Comparison of ENCODE assay signal across 17 cellular contexts in genomic region chr5:178416919-178417318, GRCh38.
A peak's percentile ranks its signal among the peaks of the same experiment; 100 is the strongest.
DNase-seq lines count a peak whose midpoint lies in the region; ATAC-seq, FAIRE-seq and TF ChIP-seq lines count a peak whose summit lies in the region.
"Had no signal": no experiment of that assay in that cellular context is flagged by ENCODE, and none has a peak within 500 bp of the region (broad histone marks: within the 10 kb centered on the region; RNA-seq: fewer than 3 reads in every experiment).

No MANE protein-coding gene starts in this region.

- H3K79me2 ChIP-seq in PC-3 (ENCODE audit: low read length) (no peaks in the 10 kb centered on the region), parathyroid adenoma (no peaks in the 10 kb centered on the region)

- WGBS in pancreas, 2 donors: 58 to 64% methylated on average over 6 of the region's 6 CpGs
- 40 to 80% methylated on average over 1 to 2 of the region's 6 CpGs for WGBS in esophagus squamous epithelium, 2 donors

- no peak overlapping the region for H3K9ac ChIP-seq in BLaER1 treated with 17β-estradiol and CSF1 and Interleukin-3, amounts not matched to agents 10 nM and 100 nM
- no peak overlapping the region for H3K9ac ChIP-seq in PC-3 (ENCODE audit: low read length)
- H3K9ac ChIP-seq in parathyroid adenoma: no peak overlapping the region

- DNase-seq in PC-3 (peak; percentile 85), epithelial cell of prostate (ENCODE audit: low read depth, low spot score) (peak; percentile 49), pancreas (no peak), SIG-M5 treated with dmso at 0.1 percent for 504 hours (lab: John Stamatoyannopoulos, UW; ENCODE audit: unreplicated experiment) (no peak), esophagus squamous epithelium (lab: John Stamatoyannopoulos, UW) (no peak)
- no peak for DNase-seq in activated CD8-positive, alpha-beta memory T cell treated with anti-CD3 and anti-CD28 coated beads for 24 hours
- DNase-seq: activated B cell treated with CpG ODN at 0.5 μM for 24 hours; activated CD8-positive, alpha-beta memory T cell treated with anti-CD3 and anti-CD28 coated beads, Interleukin-2, amount 50 U/mL, for 4 hours; CD4-positive, CD25-positive, alpha-beta regulatory T cell; mucosa of descending colon; NCI-H1417; NCI-H69; stimulated activated naive CD8-positive, alpha-beta T cell treated with anti-CD3 and anti-CD28 coated beads, Interleukin-15, Interleukin-2, amounts not matched to agents 100 U/mL and 50 U/mL, for 24 hours had no signal

- H3K4me1 ChIP-seq in BLaER1 treated with 17β-estradiol and CSF1 and Interleukin-3, amounts not matched to agents 10 nM and 100 nM: peaks cover 14 to 42% (median 32%) of the 10 kb centered on the region in 10 experiments
- H3K4me1 ChIP-seq in PC-3 (ENCODE audit: insufficient read depth, low read length): peaks cover 4% of the 10 kb centered on the region; the same call in 1 of the 2 replicates
- peaks cover 37% of the 10 kb centered on the region for H3K4me1 ChIP-seq in parathyroid adenoma
- H3K4me1 ChIP-seq in pancreas: no peaks in the 10 kb centered on the region
- H3K4me1 ChIP-seq in esophagus squamous epithelium: no peaks in the 10 kb centered on the region
- H3K4me1 ChIP-seq: right atrium auricular region had no signal

- no TSS peak for BruUV-seq in PC-3 (replicated peaks; lab: Mats Ljungman, UMichigan)

- H2AFZ ChIP-seq in PC-3 (ENCODE audit: low read length) (no peak overlapping the region), parathyroid adenoma (peak overlapping the region; percentile 35)

- no peaks in the 10 kb centered on the region for H3K9me2 ChIP-seq in PC-3 (replicated peaks; ENCODE audit: low read length)

- FAIRE-seq in pancreas (lab: Jason Lieb, UNC): no peak

- H3K36me3 ChIP-seq in BLaER1 treated with 17β-estradiol and CSF1 and Interleukin-3, amounts not matched to agents 10 nM and 100 nM: no peaks in the 10 kb centered on the region
- H3K36me3 ChIP-seq in PC-3 (ENCODE audit: low read depth, low read length): no peaks in the 10 kb centered on the region
- H3K36me3 ChIP-seq in parathyroid adenoma (ENCODE audit: control insufficient read depth, insufficient read depth, low read length): no peaks in the 10 kb centered on the region
- no peaks in the 10 kb centered on the region for H3K36me3 ChIP-seq in pancreas
- no peaks in the 10 kb centered on the region for H3K36me3 ChIP-seq in esophagus squamous epithelium
- H3K36me3 ChIP-seq: right atrium auricular region had no signal

- peaks cover 0 to 18% (median 0%) of the 10 kb centered on the region in 11 experiments; a peak in 3 of 22 replicates for H3K27me3 ChIP-seq in BLaER1 treated with 17β-estradiol and CSF1 and Interleukin-3, amounts not matched to agents 10 nM and 100 nM
- peaks cover 23% of the 10 kb centered on the region; the same call in 1 of the 2 replicates for H3K27me3 ChIP-seq in PC-3 (ENCODE audit: low read length)
- no peaks in the 10 kb centered on the region for H3K27me3 ChIP-seq in parathyroid adenoma (ENCODE audit: control insufficient read depth, insufficient read depth, low read length)
- H3K27me3 ChIP-seq in pancreas: no peaks in the 10 kb centered on the region
- H3K27me3 ChIP-seq in esophagus squamous epithelium: peaks cover 0 to 20% (median 0%) of the 10 kb centered on the region in 4 donors
- H3K27me3 ChIP-seq: right atrium auricular region had no signal

- H3K4me2 ChIP-seq in BLaER1 treated with 17β-estradiol and CSF1 and Interleukin-3, amounts not matched to agents 10 nM and 100 nM: peak overlapping the region; percentile 52 to 81 (median 73)
- H3K4me2 ChIP-seq in PC-3 (ENCODE audit: low read length) (no peak overlapping the region), parathyroid adenoma (ENCODE audit: low read length) (peak overlapping the region; percentile 19)

- H3K4me3 ChIP-seq in BLaER1 treated with 17β-estradiol and CSF1 and Interleukin-3, amounts not matched to agents 10 nM and 100 nM: no peak overlapping the region
- H3K4me3 ChIP-seq in PC-3 (ENCODE audit: low read length) (no peak overlapping the region), parathyroid adenoma (ENCODE audit: low read depth, low read length) (peak overlapping the region; percentile 8), pancreas (no peak overlapping the region), esophagus squamous epithelium (no peak overlapping the region)
- H3K4me3 ChIP-seq: coronary artery, mucosa of descending colon, right atrium auricular region had no signal

- ATAC-seq in PC-3 (peak; percentile 90), pancreas (no peak)
- ATAC-seq: mucosa of descending colon; stimulated activated naive CD8-positive, alpha-beta T cell treated with anti-CD3 and anti-CD28 coated beads, Interleukin-15, Interleukin-2, amounts not matched to agents 100 U/mL and 50 U/mL, for 24 hours had no signal

- intact Hi-C loops in PC-3 (cut with micrococcal nuclease) (no loop called here), pancreas (cut with DNase I) (no loop called here), esophagus squamous epithelium (cut with DNase I) (no loop called here)

- TF ChIP-seq CTCF in PC-3 (conservative IDR thresholded peaks at IDR 0.05; ENCODE audit: low read depth, low read length) (no peak), parathyroid adenoma (IDR thresholded peaks at IDR 0.05) (no peak), pancreas (IDR thresholded peaks at IDR 0.05) (no peak), esophagus squamous epithelium (IDR thresholded peaks at IDR 0.05) (no peak)

- POLR2A ChIA-PET in PC-3 (lab: Charles Lee; ENCODE audit: unreplicated experiment): no interaction called here

- CTCF ChIA-PET in PC-3 (lab: Charles Lee): no interaction called here

- no peak for TF ChIP-seq POLR2A in esophagus squamous epithelium (IDR thresholded peaks at IDR 0.05)

- H4K20me1 ChIP-seq in BLaER1 treated with 17β-estradiol and CSF1 and Interleukin-3, amounts not matched to agents 10 nM and 100 nM: peaks cover 0 to 14% (median 0%) of the 10 kb centered on the region in 11 experiments; a peak in 1 of 22 replicates
- no peaks in the 10 kb centered on the region for H4K20me1 ChIP-seq in PC-3 (ENCODE audit: low read length)

- no peaks in the 10 kb centered on the region for H3K9me3 ChIP-seq in BLaER1 treated with 17β-estradiol and CSF1 and Interleukin-3, amounts not matched to agents 10 nM and 100 nM (replicated peaks in 1 of 11)
- no peaks in the 10 kb centered on the region for H3K9me3 ChIP-seq in PC-3 (ENCODE audit: low read length)
- H3K9me3 ChIP-seq in parathyroid adenoma (ENCODE audit: control insufficient read depth, low read length): no peaks in the 10 kb centered on the region
- H3K9me3 ChIP-seq in pancreas: no peaks in the 10 kb centered on the region
- H3K9me3 ChIP-seq in esophagus squamous epithelium: no peaks in the 10 kb centered on the region
- H3K9me3 ChIP-seq: mucosa of descending colon, right atrium auricular region had no signal

- no peak overlapping the region for H3K27ac ChIP-seq in BLaER1 treated with 17β-estradiol and CSF1 and Interleukin-3, amounts not matched to agents 10 nM and 100 nM
- H3K27ac ChIP-seq in PC-3 (ENCODE audit: low read length): no peak overlapping the region
- no peak overlapping the region for H3K27ac ChIP-seq in epithelial cell of prostate
- peak overlapping the region; percentile 93 for H3K27ac ChIP-seq in parathyroid adenoma
- no peak overlapping the region for H3K27ac ChIP-seq in pancreas
- no peak overlapping the region for H3K27ac ChIP-seq in esophagus squamous epithelium
- H3K27ac ChIP-seq: coronary artery, right atrium auricular region had no signal

- H3F3A ChIP-seq in PC-3 (ENCODE audit: low read length, unreplicated experiment): no peaks in the 10 kb centered on the region

Comparison
In these comparisons a context has a peak if more than half of its experiments do, and no peak if none do; other contexts are left out.
1. DNase-seq: peak in PC-3 (single experiment) and epithelial cell of prostate (single experiment); none in activated CD8-positive, alpha-beta memory T cell treated with anti-CD3 and anti-CD28 coated beads for 24 hours (single experiment), pancreas (0 of 6), SIG-M5 treated with dmso at 0.1 percent for 504 hours (single experiment) and esophagus squamous epithelium (single experiment).